18 cellular contexts compared by ENCODE assay signal in the genomic region with DNA sequence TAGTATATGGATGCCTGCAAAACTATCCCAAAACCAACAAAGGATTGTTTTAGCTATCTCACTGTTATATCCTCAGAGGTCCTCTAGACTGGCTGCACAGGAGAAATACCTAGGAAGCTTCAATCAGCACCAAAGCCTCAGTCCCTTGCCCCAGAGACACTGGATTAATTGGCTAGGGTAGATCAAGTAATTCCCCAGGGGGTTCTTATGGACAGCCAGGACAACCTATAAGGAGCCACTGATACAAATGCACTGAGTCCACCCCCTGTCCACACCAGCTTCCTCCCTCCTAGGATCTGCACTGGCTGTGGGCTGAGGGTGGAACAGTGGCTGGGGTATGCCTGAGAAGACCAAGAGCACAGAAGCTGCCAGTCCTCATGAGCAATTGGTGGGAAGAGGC. TPM values are rescaled to one million over a fixed set of nuclear protein-coding genes. Genes with fewer than 3 reads are reported as not detected.
"Had no signal": no experiment of that assay in that cellular context is flagged by ENCODE, and none has a peak within 500 bp of the region (broad histone marks: within the 10 kb centered on the region; RNA-seq: fewer than 3 reads in every experiment).

No MANE protein-coding gene starts in this region.

- H3K36me3 ChIP-seq: ovary, thyroid gland had no signal

- H3K27me3 ChIP-seq: gastroesophageal sphincter, ovary, thyroid gland had no signal

- H3K4me3 ChIP-seq: gastroesophageal sphincter, ovary, thyroid gland had no signal

- DNase-seq: activated CD4-positive, alpha-beta memory T cell treated with anti-CD3 and anti-CD28 coated beads, Interleukin-2, amount 10 ng/mL, durations not matched to agents 7 days and 5 days; activated CD4-positive, alpha-beta T cell treated with anti-CD3 and anti-CD28 coated beads for 36 hours; activated CD8-positive, alpha-beta memory T cell treated with anti-CD3 and anti-CD28 coated beads, Interleukin-2, amount 50 U/mL, for 48 hours; activated gamma-delta T cell treated with Interleukin-2 at 50 U/mL for 16 hours; central memory CD4-positive, alpha-beta T cell; cortex of kidney; effector CD8-positive, alpha-beta T cell; left ventricle myocardium superior; mesendoderm; stimulated activated CD4-positive, alpha-beta T cell treated with anti-CD3 and anti-CD28 coated beads, Interleukin-4, amount 100 ng/mL, for 1 hour; stimulated activated CD8-positive, alpha-beta memory T cell treated with anti-CD3 and anti-CD28 coated beads, Interleukin-4, amount 100 ng/mL, for 48 hours; T-helper 9 cell; thyroid gland had no signal

- H3K9me3 Mint-ChIP-seq: activated CD4-positive, alpha-beta memory T cell treated with anti-CD3 and anti-CD28 coated beads, Interleukin-2, amount 10 ng/mL, durations not matched to agents 7 days and 5 days had no signal

- H3K27ac Mint-ChIP-seq: activated CD4-positive, alpha-beta memory T cell treated with anti-CD3 and anti-CD28 coated beads, Interleukin-2, amount 10 ng/mL, durations not matched to agents 7 days and 5 days had no signal

- H3K4me3 Mint-ChIP-seq: activated CD4-positive, alpha-beta memory T cell treated with anti-CD3 and anti-CD28 coated beads, Interleukin-2, amount 10 ng/mL, durations not matched to agents 7 days and 5 days; activated CD4-positive, alpha-beta T cell treated with anti-CD3 and anti-CD28 coated beads for 36 hours had no signal

- ATAC-seq: activated CD4-positive, alpha-beta T cell treated with anti-CD3 and anti-CD28 coated beads for 36 hours; gastroesophageal sphincter; left ventricle myocardium superior had no signal

- H3K27ac ChIP-seq: epithelial cell of prostate, gastroesophageal sphincter, ovary, thyroid gland, VCaP had no signal

- H3K9me3 ChIP-seq: gastroesophageal sphincter, ovary, thyroid gland had no signal

- H3K27me3 Mint-ChIP-seq: activated CD4-positive, alpha-beta memory T cell treated with anti-CD3 and anti-CD28 coated beads, Interleukin-2, amount 10 ng/mL, durations not matched to agents 7 days and 5 days; activated CD4-positive, alpha-beta T cell treated with anti-CD3 and anti-CD28 coated beads for 36 hours had no signal

- H3K4me1 ChIP-seq: gastroesophageal sphincter, thyroid gland had no signal

RNA-seq across cellular contexts. Expression of a gene that starts 51.5 kb away (rescaled TPM):
- total RNA-seq: thyroid gland had no signal
- polyA plus RNA-seq: keratinocyte had no signal
